ENCODE assay signal across 8 cellular contexts in genomic region chr12:122265433-122265832, GRCh38. TPM values are rescaled to one million over a fixed set of nuclear protein-coding genes. Genes with fewer than 3 reads are reported as not detected.
DNase-seq lines count a peak whose midpoint lies in the region; ATAC-seq and TF ChIP-seq lines count a peak whose summit lies in the region.

No MANE protein-coding gene starts in this region.

- no peak for TF ChIP-seq EP300 in upper lobe of left lung (IDR thresholded peaks at IDR 0.05)

- peaks cover 27% of the 10 kb centered on the region for H3K4me1 Mint-ChIP-seq in activated naive CD4-positive, alpha-beta T cell treated with anti-CD3 and anti-CD28 coated beads, Interleukin-2, amount 10 ng/mL, durations not matched to agents 7 days and 5 days

- peak in 1 of 2 donors; percentile 7 for ATAC-seq in activated naive CD4-positive, alpha-beta T cell treated with anti-CD3 and anti-CD28 coated beads, Interleukin-2, amount 50 U/mL, for 72 hours
- no peak for ATAC-seq in upper lobe of left lung (ENCODE audit: low FRiP score in 2 of 2)

- no peak for TF ChIP-seq POLR2A in upper lobe of left lung (IDR thresholded peaks at IDR 0.05)

- 37 to 48% methylated on average over 3 of the region's 3 CpGs for WGBS in upper lobe of left lung, 2 donors

- no peaks in the 10 kb centered on the region for H3K9me3 ChIP-seq in upper lobe of left lung

- peaks cover 15 to 33% (median 25%) of the 10 kb centered on the region in 4 donors for H3K36me3 ChIP-seq in upper lobe of left lung

- peak overlapping the region; percentile 99 for H3K27ac Mint-ChIP-seq in activated naive CD4-positive, alpha-beta T cell treated with anti-CD3 and anti-CD28 coated beads, Interleukin-2, amount 10 ng/mL, durations not matched to agents 7 days and 5 days
- peak overlapping the region; percentile 98 to 100 for H3K27ac Mint-ChIP-seq in activated naive CD4-positive, alpha-beta T cell treated with anti-CD3 and anti-CD28 coated beads, Interleukin-2, amount 50 U/mL, for 72 hours

- no peaks in the 10 kb centered on the region for H3K9me3 Mint-ChIP-seq in activated naive CD4-positive, alpha-beta T cell treated with anti-CD3 and anti-CD28 coated beads, Interleukin-2, amount 10 ng/mL, durations not matched to agents 7 days and 5 days
- no peaks in the 10 kb centered on the region for H3K9me3 Mint-ChIP-seq in activated naive CD4-positive, alpha-beta T cell treated with anti-CD3 and anti-CD28 coated beads, Interleukin-2, amount 50 U/mL, for 72 hours

- peak overlapping the region; percentile 80 to 98 (median 90) for H3K4me3 ChIP-seq in upper lobe of left lung

- no peak for TF ChIP-seq CTCF in upper lobe of left lung (IDR thresholded peaks at IDR 0.05)

- H3K36me3 Mint-ChIP-seq in activated naive CD4-positive, alpha-beta T cell treated with anti-CD3 and anti-CD28 coated beads, Interleukin-2, amount 10 ng/mL, durations not matched to agents 7 days and 5 days, result peaks cover 21% of the 10 kb centered on the region
- H3K36me3 Mint-ChIP-seq in activated naive CD4-positive, alpha-beta T cell treated with anti-CD3 and anti-CD28 coated beads, Interleukin-2, amount 50 U/mL, for 72 hours, result no peaks in the 10 kb centered on the region

- peaks cover 7% of the 10 kb centered on the region for H3K27me3 Mint-ChIP-seq in activated naive CD4-positive, alpha-beta T cell treated with anti-CD3 and anti-CD28 coated beads, Interleukin-2, amount 10 ng/mL, durations not matched to agents 7 days and 5 days

- H3K27me3 ChIP-seq in layer of hippocampus (ENCODE audit: control insufficient read depth, insufficient read depth, low read length) (no peaks in the 10 kb centered on the region), upper lobe of left lung (no peaks in the 10 kb centered on the region)

- H3K4me3 Mint-ChIP-seq in activated naive CD4-positive, alpha-beta T cell treated with anti-CD3 and anti-CD28 coated beads, Interleukin-2, amount 10 ng/mL, durations not matched to agents 7 days and 5 days, result peak overlapping the region; percentile 95

- peak; percentile 30 for DNase-seq in activated naive CD4-positive, alpha-beta T cell treated with anti-CD3 and anti-CD28 coated beads, Interleukin-2, amount 10 ng/mL, durations not matched to agents 7 days and 5 days
- DNase-seq in activated naive CD4-positive, alpha-beta T cell (lab: John Stamatoyannopoulos, UW), result no peak
- DNase-seq in activated naive CD4-positive, alpha-beta T cell treated with anti-CD3 and anti-CD28 coated beads, Interleukin-2, amount 50 U/mL, for 72 hours (ENCODE audit: low spot score in 2 of 2), result no peak
- DNase-seq in upper lobe of left lung, result no peak
- no peak for DNase-seq in ecto neural progenitor cell (ENCODE audit: low spot score)
- DNase-seq in middle frontal gyrus (ENCODE audit: extremely low spot score, low spot score), result no peak
- DNase-seq in stimulated activated CD4-positive, alpha-beta T cell treated with anti-CD3 and anti-CD28 coated beads, Interleukin-2, amount 100 ng/mL, for 48 hours, result no peak

- CTCF ChIA-PET in activated naive CD4-positive, alpha-beta T cell treated with anti-CD3 and anti-CD28 coated beads, Interleukin-2, amount 10 ng/mL, durations not matched to agents 7 days and 5 days (lab: Charles Lee), result interaction anchor here (0.6 to 1.3 kb wide), 4 partner anchors 21 to 557 kb away, joined by 3 to 4 read pairs (median 4); no protein-coding TSS in a partner anchor

- H3K27ac ChIP-seq in layer of hippocampus (ENCODE audit: low read depth, low read length), result peak overlapping the region; percentile 91
- H3K27ac ChIP-seq in upper lobe of left lung, result peak overlapping the region; percentile 85 to 95 (median 92)

- peaks cover 8 to 19% (median 14%) of the 10 kb centered on the region in 4 donors for H3K4me1 ChIP-seq in upper lobe of left lung

RNA-seq across cellular contexts. Expression of gene VPS33A, which starts 0.9 kb away (rescaled TPM):
- 10 to 100 TPM; 23.9 to 24.2 TPM for total RNA-seq in activated naive CD4-positive, alpha-beta T cell treated with anti-CD3 and anti-CD28 coated beads, Interleukin-2, amount 50 U/mL, for 72 hours
- 10 to 100 TPM in 5 of 6 donors, 1 to 10 TPM in 1; 7.3 to 18.5 (median 14.5) TPM for total RNA-seq in upper lobe of left lung

RNA-seq across cellular contexts. Expression of gene DIABLO, which starts 39.6 kb away (rescaled TPM):
- total RNA-seq in activated naive CD4-positive, alpha-beta T cell treated with anti-CD3 and anti-CD28 coated beads, Interleukin-2, amount 50 U/mL, for 72 hours, result 10 to 100 TPM; 50.0 to 63.8 TPM
- 10 to 100 TPM; 27.2 to 61.8 (median 42.1) TPM for total RNA-seq in upper lobe of left lung
